ENCODE assay signal across 13 cellular contexts in genomic region chr11:114044042-114044871, GRCh38. TPM values are rescaled to one million over a fixed set of nuclear protein-coding genes. Genes with fewer than 3 reads are reported as not detected.
A peak's percentile ranks its signal among the peaks of the same experiment; 100 is the strongest.
DNase-seq lines count a peak whose midpoint lies in the region; ATAC-seq and FAIRE-seq lines count a peak whose summit lies in the region.
"Had no signal": no experiment of that assay in that cellular context is flagged by ENCODE, and none has a peak within 500 bp of the region (broad histone marks: within the 10 kb centered on the region; RNA-seq: fewer than 3 reads in every experiment).

No MANE protein-coding gene starts in this region.

- H3K9me3 Mint-ChIP-seq in CD8-positive, alpha-beta memory T cell: no peaks in the 10 kb centered on the region
- H3K9me3 Mint-ChIP-seq: CD4-positive, CD25-positive, alpha-beta regulatory T cell had no signal

- no peak overlapping the region for H3K27ac ChIP-seq in CD8-positive, alpha-beta memory T cell (ENCODE audit: low read depth, low read length)

- peaks cover 14 to 23% (median 17%) of the 10 kb centered on the region in 3 donors for H3K4me1 Mint-ChIP-seq in CD8-positive, alpha-beta memory T cell

- peak overlapping the region in 6 of 7 donors; percentile 3 to 80 (median 50) for H3K4me3 Mint-ChIP-seq in CD8-positive, alpha-beta memory T cell
- H3K4me3 Mint-ChIP-seq: CD4-positive, CD25-positive, alpha-beta regulatory T cell had no signal

- POLR2A ChIA-PET in CD8-positive, alpha-beta memory T cell (lab: Charles Lee): interaction anchor here (0.6 kb wide), 1 partner anchor 27 kb away, joined by 3 read pairs; no protein-coding TSS in a partner anchor

- H3K27me3 ChIP-seq in CD8-positive, alpha-beta memory T cell (ENCODE audit: insufficient read depth, low read length, poor library complexity, severe bottlenecking): no peaks in the 10 kb centered on the region

- peak overlapping the region; percentile 36 to 98 (median 90) for H3K27ac Mint-ChIP-seq in CD8-positive, alpha-beta memory T cell

- H3K4me3 ChIP-seq in CD8-positive, alpha-beta memory T cell (ENCODE audit: low read length): no peak overlapping the region

- H3K36me3 Mint-ChIP-seq in CD8-positive, alpha-beta memory T cell: no peaks in the 10 kb centered on the region
- H3K36me3 Mint-ChIP-seq: CD4-positive, CD25-positive, alpha-beta regulatory T cell had no signal

- CTCF ChIA-PET in CD8-positive, alpha-beta memory T cell (lab: Charles Lee): interaction anchor here (1.0 to 7.3 kb wide), 6 partner anchors 9 to 296 kb away, joined by 3 to 45 read pairs (median 4); no protein-coding TSS in a partner anchor

- no peak for FAIRE-seq in frontal cortex (lab: Jason Lieb, UNC)

- ATAC-seq in Right ventricle myocardium superior (ENCODE audit: poor library complexity): peak; percentile 42

- H3K4me1 ChIP-seq in CD8-positive, alpha-beta memory T cell (ENCODE audit: insufficient read depth, low read length): peaks cover 6% of the 10 kb centered on the region

- peak in 2 of 5 donors; percentile 24 to 34 for DNase-seq in CD8-positive, alpha-beta memory T cell
- DNase-seq in NCI-H69 (lab: John Stamatoyannopoulos, UW) (peak; percentile 67), Right ventricle myocardium superior (no peak), posterior vena cava (ENCODE audit: low spot score) (peak; percentile 13), frontal cortex (ENCODE audit: low spot score in 2 of 2) (no peak), midbrain (lab: John Stamatoyannopoulos, UW) (no peak), NCI-H510A (lab: John Stamatoyannopoulos, UW) (no peak), SKM-1 (lab: John Stamatoyannopoulos, UW; ENCODE audit: unreplicated experiment) (no peak)
- DNase-seq: CD4-positive, CD25-positive, alpha-beta regulatory T cell; IMR-90; NCI-H187; stimulated activated CD4-positive, alpha-beta T cell treated with anti-CD3 and anti-CD28 coated beads, Interleukin-12 subunit alpha, Interleukin-12 subunit beta, amount 100 ng/mL, for 4 hours; stimulated activated CD8-positive, alpha-beta memory T cell treated with anti-CD3 and anti-CD28 coated beads, Interleukin-4, amount 100 ng/mL, for 48 hours had no signal

- peaks cover 6 to 7% of the 10 kb centered on the region in 2 donors for H3K27me3 Mint-ChIP-seq in CD8-positive, alpha-beta memory T cell

- H3K9me3 ChIP-seq in CD8-positive, alpha-beta memory T cell (ENCODE audit: low read length): no peaks in the 10 kb centered on the region

- intact Hi-C loops in Right ventricle myocardium superior (cut with DNase I): no loop called here
- intact Hi-C loops in posterior vena cava (cut with DNase I): no loop called here

- no peaks in the 10 kb centered on the region for H3K36me3 ChIP-seq in CD8-positive, alpha-beta memory T cell (ENCODE audit: insufficient read depth, low read length)

RNA-seq across cellular contexts. Expression of gene ZBTB16, which starts 15.3 kb away (rescaled TPM):
- total RNA-seq in CD8-positive, alpha-beta memory T cell: 1 to 10 TPM; 2.1 to 2.2 TPM
- polyA plus RNA-seq in CD8-positive, alpha-beta memory T cell: 71.9 TPM
- 64.8 TPM for total RNA-seq in Right ventricle myocardium superior
- total RNA-seq in posterior vena cava: 100 to 1,000 TPM; 188 to 208 TPM
- 3.7 TPM for total RNA-seq in frontal cortex
- total RNA-seq: IMR-90 had no signal
- polyA plus RNA-seq: IMR-90 had no signal

Comparison
In these comparisons a context has a peak if more than half of its experiments do, and no peak if none do; other contexts are left out.
1. DNase-seq: peak in NCI-H69 (single experiment) and posterior vena cava (single experiment); none in Right ventricle myocardium superior (single experiment), frontal cortex (0 of 2), midbrain (single experiment), NCI-H510A (single experiment) and SKM-1 (single experiment).
2. RNA of gene ZBTB16, which starts 15.3 kb away (total RNA-seq): 188 to 208 TPM in posterior vena cava and 64.8 TPM in Right ventricle myocardium superior (single experiment); 3.7 TPM in frontal cortex (single experiment) and 2.1 to 2.2 TPM in CD8-positive, alpha-beta memory T cell; every median in the first group is over 10 times any median in the second.